ENCODE assay signal across 1 cellular context in genomic region chr2:32947484-32948143, GRCh38.
TF ChIP-seq lines count a peak whose summit lies in the region.

No MANE protein-coding gene starts in this region.

TF ChIP-seq in IMR-90, 13 proteins besides CTCF, POLR2A, EP300 and RAD21 (continued from another document):
- TF ChIP-seq, protein P1, sequence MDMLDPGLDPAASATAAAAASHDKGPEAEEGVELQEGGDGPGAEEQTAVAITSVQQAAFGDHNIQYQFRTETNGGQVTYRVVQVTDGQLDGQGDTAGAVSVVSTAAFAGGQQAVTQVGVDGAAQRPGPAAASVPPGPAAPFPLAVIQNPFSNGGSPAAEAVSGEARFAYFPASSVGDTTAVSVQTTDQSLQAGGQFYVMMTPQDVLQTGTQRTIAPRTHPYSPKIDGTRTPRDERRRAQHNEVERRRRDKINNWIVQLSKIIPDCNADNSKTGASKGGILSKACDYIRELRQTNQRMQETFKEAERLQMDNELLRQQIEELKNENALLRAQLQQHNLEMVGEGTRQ (IDR thresholded peaks at IDR 0.05; ENCODE audit: low read depth, low read length), result no peak
- TF ChIP-seq MAZ (IDR thresholded peaks at IDR 0.05; ENCODE audit: borderline replicate concordance, low read depth, low read length) (no peak), MAFK (IDR thresholded peaks at IDR 0.05; ENCODE audit: low read depth, low read length) (no peak), RFX5 (IDR thresholded peaks at IDR 0.05; ENCODE audit: low read depth, low read length) (no peak), SMC3 (IDR thresholded peaks at IDR 0.05; ENCODE audit: low read depth, low read length) (no peak), FOS (IDR thresholded peaks at IDR 0.05; ENCODE audit: low read depth, low read length) (no peak), CHD1 (IDR thresholded peaks at IDR 0.05; ENCODE audit: low read depth, low read length) (no peak), ELK1 (IDR thresholded peaks at IDR 0.05; ENCODE audit: borderline replicate concordance, low read depth, low read length) (no peak), RCOR1 (IDR thresholded peaks at IDR 0.05; ENCODE audit: insufficient replicate concordance, low read length) (no peak)
